Comparison of ENCODE assay signal across 8 cellular contexts in genomic region chr1:228059536-228060457, GRCh38. TPM values are rescaled to one million over a fixed set of nuclear protein-coding genes. Genes with fewer than 3 reads are reported as not detected.
DNase-seq lines count a peak whose midpoint lies in the region; ATAC-seq and TF ChIP-seq lines count a peak whose summit lies in the region.

No MANE protein-coding gene starts in this region.

- no peaks in the 10 kb centered on the region for H3K9me3 Mint-ChIP-seq in CD4-positive, alpha-beta T cell

- peak overlapping the region; percentile 62 for H3K27ac Mint-ChIP-seq in CD4-positive, alpha-beta T cell

- peaks cover 6% of the 10 kb centered on the region for H3K4me1 Mint-ChIP-seq in CD4-positive, alpha-beta T cell (ENCODE audit: low read depth)

- POLR2A ChIA-PET in CD4-positive, alpha-beta T cell (lab: Charles Lee), result interaction anchor here (2.2 kb wide), 1 partner anchor 22 kb away, joined by 11 read pairs; the partner anchor contains the start of gene ARF1

- H3K27me3 Mint-ChIP-seq in CD4-positive, alpha-beta T cell, result peaks cover 51% of the 10 kb centered on the region

- peak overlapping the region; percentile 74 for H3K4me3 Mint-ChIP-seq in CD4-positive, alpha-beta T cell

- intact Hi-C loops in CD4-positive, alpha-beta T cell (cut with DNase I, micrococcal nuclease), result loop anchor here in 1 of 2 experiments (2.0 kb wide), 1 partner anchor 43 kb away; the partner anchor contains the start of gene C1orf35
- intact Hi-C loops in testis (cut with DNase I; ENCODE audit: low total_unique reads), result no loop called here

- H3K36me3 Mint-ChIP-seq in CD4-positive, alpha-beta T cell (ENCODE audit: low read depth), result no peaks in the 10 kb centered on the region

- TF ChIP-seq RAD21 in Ishikawa (IDR thresholded peaks at IDR 0.05; ENCODE audit: low read depth), result no peak

- no peak for TF ChIP-seq POLR2A in testis (IDR thresholded peaks at IDR 0.05)

- peak overlapping the region in 1 of 2 donors; percentile 25 for H3K9ac ChIP-seq in duodenal mucosa (ENCODE audit: low read depth in 1 of 2, low read length in 2 of 2)

- CTCF ChIA-PET in CD4-positive, alpha-beta T cell (lab: Charles Lee), result no interaction called here

- H3K4me1 ChIP-seq in duodenal mucosa (ENCODE audit: control insufficient read depth in 1 of 2, insufficient read depth in 2 of 2, low read length in 2 of 2) (peaks cover 7 to 10% of the 10 kb centered on the region in 2 donors), muscle layer of duodenum (ENCODE audit: control insufficient read depth in 1 of 2, insufficient read depth in 2 of 2, low read length in 2 of 2) (peaks cover 4 to 22% of the 10 kb centered on the region in 2 donors), testis (peaks cover 2% of the 10 kb centered on the region)

- no peaks in the 10 kb centered on the region for H3K9me3 ChIP-seq in CD4-positive, alpha-beta T cell (ENCODE audit: control insufficient read depth, low read length)
- no peaks in the 10 kb centered on the region for H3K9me3 ChIP-seq in duodenal mucosa (ENCODE audit: control insufficient read depth in 1 of 2, low read length in 2 of 2)
- H3K9me3 ChIP-seq in muscle layer of duodenum (ENCODE audit: control insufficient read depth in 1 of 2, low read length in 2 of 2), result no peaks in the 10 kb centered on the region
- no peaks in the 10 kb centered on the region for H3K9me3 ChIP-seq in testis

- H3K27me3 ChIP-seq in CD4-positive, alpha-beta T cell (ENCODE audit: control insufficient read depth, insufficient read depth, low read length), result peaks cover 57% of the 10 kb centered on the region
- H3K27me3 ChIP-seq in duodenal mucosa (ENCODE audit: control insufficient read depth in 1 of 2, insufficient read depth in 2 of 2, low read length in 2 of 2) (peaks cover 46 to 48% of the 10 kb centered on the region in 2 donors), muscle layer of duodenum (ENCODE audit: low read depth, low read length) (peaks cover 47% of the 10 kb centered on the region), testis (no peaks in the 10 kb centered on the region)

- no peak for TF ChIP-seq CTCF in CD4-positive, alpha-beta T cell (IDR thresholded peaks at IDR 0.05)
- TF ChIP-seq CTCF in testis (IDR thresholded peaks at IDR 0.05), result no peak

- H3K36me3 ChIP-seq in duodenal mucosa (ENCODE audit: control insufficient read depth in 1 of 2, insufficient read depth in 2 of 2, low read length in 2 of 2), result no peaks in the 10 kb centered on the region
- no peaks in the 10 kb centered on the region for H3K36me3 ChIP-seq in muscle layer of duodenum (ENCODE audit: control insufficient read depth in 1 of 2, insufficient read depth in 2 of 2, low read length in 2 of 2)
- no peaks in the 10 kb centered on the region for H3K36me3 ChIP-seq in testis (ENCODE audit: low read depth, missing control alignments)

- peak; percentile 30 to 76 (median 54) for DNase-seq in CD4-positive, alpha-beta T cell
- DNase-seq in activated CD4-positive, CD25-positive, alpha-beta regulatory T cell treated with anti-CD3 and anti-CD28 coated beads, Interleukin-2, amount 50 U/mL, for 72 hours, result peak; percentile 70
- peak; percentile 77 for DNase-seq in testis
- DNase-seq in A172 (ENCODE audit: low spot score), result no peak
- no peak for DNase-seq in amniotic stem cell (lab: John Stamatoyannopoulos, UW)

- H3K4me3 ChIP-seq in duodenal mucosa (ENCODE audit: low read depth in 1 of 2, low read length in 2 of 2) (peak overlapping the region; percentile 52 to 61), muscle layer of duodenum (ENCODE audit: low read depth in 1 of 2, low read length in 2 of 2) (peak overlapping the region; percentile 30 to 44), testis (peak overlapping the region; percentile 22)

- peak; percentile 48 for ATAC-seq in CD4-positive, alpha-beta T cell (ENCODE audit: poor library complexity)

- no peak for TF ChIP-seq EP300 in Ishikawa (IDR thresholded peaks at IDR 0.05; ENCODE audit: borderline replicate concordance)

- 2 to 6% methylated on average over 9 to 31 of the region's 35 CpGs for WGBS in testis, 2 donors

- H3K27ac ChIP-seq in CD4-positive, alpha-beta T cell (ENCODE audit: low read depth, low read length), result no peak overlapping the region
- H3K27ac ChIP-seq in duodenal mucosa (ENCODE audit: low read depth, low read length) (no peak overlapping the region), muscle layer of duodenum (ENCODE audit: low read length) (no peak overlapping the region), testis (no peak overlapping the region)

TF ChIP-seq in Ishikawa, 13 proteins besides CTCF, POLR2A, EP300 and RAD21:
- TF ChIP-seq FOXM1 (IDR thresholded peaks at IDR 0.05; ENCODE audit: borderline replicate concordance, low read depth), result no peak
- no peak for TF ChIP-seq REST (IDR thresholded peaks at IDR 0.05; ENCODE audit: low read depth)
- TF ChIP-seq TAF1 (IDR thresholded peaks at IDR 0.05; ENCODE audit: low read depth), result 0 out of 2 replicates have a peak, but pooled peaks have one; percentile 15
- TF ChIP-seq EGR1 (IDR thresholded peaks at IDR 0.05), result peak; percentile 95
- no peak; the same call in 1 of the 2 replicates for TF ChIP-seq ZBTB7A (IDR thresholded peaks at IDR 0.05; ENCODE audit: low read depth)
- TF ChIP-seq YY1 (IDR thresholded peaks at IDR 0.05; ENCODE audit: low read depth), result no peak
- TF ChIP-seq CREB1 (IDR thresholded peaks at IDR 0.05; ENCODE audit: low read depth), result no peak
- TF ChIP-seq TCF12 (IDR thresholded peaks at IDR 0.05; ENCODE audit: low read depth), result no peak
- peak; percentile 9; the same call in 1 of the 2 replicates for TF ChIP-seq TEAD4 (IDR thresholded peaks at IDR 0.05)
- TF ChIP-seq MAX (IDR thresholded peaks at IDR 0.05), result no peak

RNA-seq across cellular contexts. Expression of gene ARF1, which starts 22.7 kb away (rescaled TPM):
- 100 to 1,000 TPM; 318 to 322 TPM for total RNA-seq in CD4-positive, alpha-beta T cell
- total RNA-seq in testis, result 100 to 1,000 TPM; 426 to 488 TPM
- polyA plus RNA-seq in testis (ENCODE audit: insufficient read depth, low read depth, low replicate concordance), result 637 TPM
- total RNA-seq in A172 (2014; rRNA removed; shearing (Covaris generic)), result 263 and 292 TPM in 2 replicates

RNA-seq across cellular contexts. Expression of gene C1orf35, which starts 43.3 kb away (rescaled TPM):
- total RNA-seq in CD4-positive, alpha-beta T cell, result 10 to 100 TPM; 36.6 to 40.3 TPM
- total RNA-seq in testis, result 10 to 100 TPM; 19.4 to 25.0 TPM
- polyA plus RNA-seq in testis (ENCODE audit: insufficient read depth, low read depth, low replicate concordance), result 11.3 TPM
- total RNA-seq in A172 (2014; rRNA removed; shearing (Covaris generic)), result 31.7 and 31.8 TPM in 2 replicates

RNA-seq across cellular contexts. Expression of gene MRPL55, which starts 49.3 kb away (rescaled TPM):
- 100 to 1,000 TPM; 120 to 128 TPM for total RNA-seq in CD4-positive, alpha-beta T cell
- total RNA-seq in testis, result 100 to 1,000 TPM; 102 to 121 TPM
- 63.1 TPM for polyA plus RNA-seq in testis (ENCODE audit: insufficient read depth, low read depth, low replicate concordance)
- 103 and 141 TPM in 2 replicates for total RNA-seq in A172 (2014; rRNA removed; shearing (Covaris generic))

RNA-seq across cellular contexts. Expression of gene WNT3A, which starts 53.0 kb away (rescaled TPM):
- total RNA-seq in CD4-positive, alpha-beta T cell, result under 1 TPM; 0.08 to 0.14 TPM
- under 1 TPM; 0.08 to 0.19 TPM for total RNA-seq in testis
- polyA plus RNA-seq in testis (ENCODE audit: insufficient read depth, low read depth, low replicate concordance), result 0.13 TPM
- 0.72 TPM in 1 of 2 replicates, not detected in the other for total RNA-seq in A172 (2014; rRNA removed; shearing (Covaris generic))

Comparison
In these comparisons a context has a peak if more than half of its experiments do, and no peak if none do; other contexts are left out.
1. DNase-seq: peak in CD4-positive, alpha-beta T cell (10 of 10), activated CD4-positive, CD25-positive, alpha-beta regulatory T cell treated with anti-CD3 and anti-CD28 coated beads, Interleukin-2, amount 50 U/mL, for 72 hours (single experiment) and testis (single experiment); none in A172 (single experiment) and amniotic stem cell (single experiment).
2. Peak in every context shown above with its lines, with median percentiles within 50 percentile points of each other: H3K4me3 ChIP-seq.